ENCODE assay signal across 12 cellular contexts in genomic region chr7:155817515-155817914, GRCh38. TPM values are rescaled to one million over a fixed set of nuclear protein-coding genes. Genes with fewer than 3 reads are reported as not detected.
"Had no signal": no experiment of that assay in that cellular context is flagged by ENCODE, and none has a peak within 500 bp of the region (broad histone marks: within the 10 kb centered on the region; RNA-seq: fewer than 3 reads in every experiment).

No MANE protein-coding gene starts in this region.

RNA-seq across cellular contexts. Expression of gene SHH, which starts 5.3 kb away (rescaled TPM):
- total RNA-seq: activated B cell treated with CpG ODN at 0.5 μM for 24 hours; activated CD4-positive, alpha-beta memory T cell treated with anti-CD3 and anti-CD28 coated beads for 36 hours; activated CD4-positive, alpha-beta T cell treated with anti-CD3 and anti-CD28 coated beads, Interleukin-2, amount 10 ng/mL, durations not matched to agents 24 days and 14 days; activated CD8-positive, alpha-beta memory T cell treated with anti-CD3 and anti-CD28 coated beads for 36 hours; activated CD8-positive, alpha-beta T cell treated with anti-CD3 and anti-CD28 coated beads for 36 hours; activated naive CD4-positive, alpha-beta T cell treated with anti-CD3 and anti-CD28 coated beads for 36 hours; activated naive CD4-positive, alpha-beta T cell treated with anti-CD3 and anti-CD28 coated beads, Interleukin-2, amount 50 U/mL, for 72 hours; activated naive CD8-positive, alpha-beta T cell treated with anti-CD3 and anti-CD28 coated beads for 36 hours; activated T-helper 1 cell treated with anti-CD3 and anti-CD28 coated beads, Interleukin-12 subunit alpha, Interleukin-12 subunit beta, Interleukin-2, Interleukin-4 antibody, amounts not matched to agents 30 ng/mL and 10 ng/mL and 1 ng/mL, durations not matched to agents 14 hours and 24 hours and 36 hours; activated T-helper 17 cell treated with anti-CD3 and anti-CD28 coated beads, Interleukin-2, amount 50 U/mL, for 72 hours; breast epithelium; cardiac septum had no signal
